ENCODE assay signal across 1 cellular context in genomic region chr17:76737676-76738467, GRCh38.
TF ChIP-seq lines count a peak whose summit lies in the region.

TSS of gene MFSD11 (plus strand) at chr17:76738119. CDS start at chr17:76738353, 234 bp downstream.

TF ChIP-seq in K562, 482 proteins besides CTCF, POLR2A, EP300 and RAD21 (continued from another document and continues in another):
- TF ChIP-seq ZNF512 (tag; IDR thresholded peaks at IDR 0.05) (peak; percentile 37; the same call in 1 of the 2 replicates), ZNF507 (tag; conservative IDR thresholded peaks at IDR 0.05) (no peak), ZNF124 (CRISPR knock-in tag; IDR thresholded peaks at IDR 0.05) (no peak), RFX1 (IDR thresholded peaks at IDR 0.05) (no peak), ZNF408 (CRISPR knock-in tag; IDR thresholded peaks at IDR 0.05; ENCODE audit: low read depth) (no peak), THAP12 (CRISPR knock-in tag; IDR thresholded peaks at IDR 0.05) (peak; percentile 10; the same call in 1 of the 2 replicates), SMARCA5 (IDR thresholded peaks at IDR 0.05) (no peak), KLF1 (tag; IDR thresholded peaks at IDR 0.05) (peak; percentile 64; the same call in 1 of the 2 replicates), ZNF609 (CRISPR knock-in tag; IDR thresholded peaks at IDR 0.05; ENCODE audit: borderline replicate concordance) (0 out of 2 replicates have a peak, but pooled peaks have one; percentile 34), CBFB (CRISPR knock-in tag; IDR thresholded peaks at IDR 0.05) (peak; percentile 73; the same call in 1 of the 2 replicates), CHD4 (IDR thresholded peaks at IDR 0.05; ENCODE audit: insufficient read depth, insufficient replicate concordance, low read depth, low read length, poor library complexity, severe bottlenecking) (no peak), ZNF224 (CRISPR knock-in tag; IDR thresholded peaks at IDR 0.05) (no peak), AFF4 (CRISPR knock-in tag; IDR thresholded peaks at IDR 0.05) (no peak), ELF4 (CRISPR knock-in tag; IDR thresholded peaks at IDR 0.05) (0 out of 2 replicates have a peak, but pooled peaks have one; percentile 9), GTF2F1 (IDR thresholded peaks at IDR 0.05; ENCODE audit: low read depth, low read length) (no peak), ZFX (CRISPR knock-in tag; IDR thresholded peaks at IDR 0.05) (no peak), E2F6 (IDR thresholded peaks at IDR 0.05; ENCODE audit: borderline replicate concordance in 1 of 2, extremely low read depth in 1 of 2, insufficient read depth in 1 of 2, insufficient read length in 1 of 2, low read depth in 1 of 2, low read length in 1 of 2, poor library complexity in 1 of 2, severe bottlenecking in 1 of 2) (peak; percentile 56 to 72), MLLT1 (IDR thresholded peaks at IDR 0.05) (peak in 1 of 2 experiments; percentile 14; a peak in 1 of 4 replicates), CREB3L1 (IDR thresholded peaks at IDR 0.05; ENCODE audit: borderline replicate concordance, low read depth) (peak; percentile 78), NFE2 (IDR thresholded peaks at IDR 0.05; ENCODE audit: low read depth) (0 out of 2 replicates have a peak, but pooled peaks have one; percentile 9), MBD2 (IDR thresholded peaks at IDR 0.05; ENCODE audit: borderline replicate concordance, low read depth) (peak; percentile 67; the same call in 1 of the 2 replicates), ZNF449 (CRISPR knock-in tag; IDR thresholded peaks at IDR 0.05) (0 out of 2 replicates have a peak, but pooled peaks have one; percentile 22), PHB (CRISPR knock-in tag; IDR thresholded peaks at IDR 0.05) (no peak), ZNF778 (CRISPR knock-in tag; IDR thresholded peaks at IDR 0.05) (no peak), ATF3 (IDR thresholded peaks at IDR 0.05) (peak; percentile 81), ATF3 (CRISPR knock-in tag; conservative IDR thresholded peaks at IDR 0.05) (peak; percentile 88), CREB1 (IDR thresholded peaks at IDR 0.05) (peak; percentile 63), CREB1 (CRISPR knock-in tag; IDR thresholded peaks at IDR 0.05) (peak; percentile 51; the same call in 1 of the 2 replicates), USF2 (CRISPR knock-in tag; IDR thresholded peaks at IDR 0.05) (peak; percentile 95), GTF2B (IDR thresholded peaks at IDR 0.05; ENCODE audit: extremely low read depth, insufficient read length) (no peak), RUNX1 (IDR thresholded peaks at IDR 0.05; ENCODE audit: low read depth) (no peak), KDM2B (CRISPR knock-in tag; IDR thresholded peaks at IDR 0.05) (no peak), HDAC3 (IDR thresholded peaks at IDR 0.05; ENCODE audit: borderline replicate concordance, partially characterized antibody) (no peak), ZFP1 (CRISPR knock-in tag; IDR thresholded peaks at IDR 0.05) (no peak), MAX (CRISPR knock-in tag; IDR thresholded peaks at IDR 0.05) (peak; percentile 86), ZNF41 (CRISPR knock-in tag; conservative IDR thresholded peaks at IDR 0.05) (no peak), ARID1B (IDR thresholded peaks at IDR 0.05) (0 out of 2 replicates have a peak, but pooled peaks have one; percentile 19)
